11 cellular contexts compared by ENCODE assay signal in the genomic region with DNA sequence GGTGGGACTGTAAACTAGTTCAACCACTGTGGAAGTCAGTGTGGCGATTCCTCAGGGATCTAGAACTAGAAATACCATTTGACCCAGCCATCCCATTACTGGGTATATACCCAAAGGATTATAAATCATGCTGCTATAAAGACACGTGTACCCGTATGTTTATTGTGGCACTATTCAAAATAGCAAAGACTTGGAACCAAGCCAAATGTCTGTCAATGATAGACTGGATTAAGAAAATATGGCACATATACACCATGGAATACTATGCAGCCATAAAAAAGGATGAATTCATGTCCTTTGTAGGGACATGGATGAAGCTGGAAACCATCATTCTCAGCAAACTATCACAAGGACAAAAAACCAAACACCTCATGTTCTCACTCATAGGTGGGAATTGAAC. TPM values are rescaled to one million over a fixed set of nuclear protein-coding genes. Genes with fewer than 3 reads are reported as not detected.
"Had no signal": no experiment of that assay in that cellular context is flagged by ENCODE, and none has a peak within 500 bp of the region (broad histone marks: within the 10 kb centered on the region; RNA-seq: fewer than 3 reads in every experiment).

No MANE protein-coding gene starts in this region.

RNA-seq across cellular contexts. Expression of a gene that starts 11.9 kb away (rescaled TPM):
- total RNA-seq: OCI-LY7, PC-3, PC-9, Right ventricle myocardium inferior, Right ventricle myocardium superior, RPMI7951, SJSA1, SK-MEL-5, T-cell had no signal
- polyA plus RNA-seq: SK-N-SH had no signal

RNA-seq across cellular contexts. Expression of a gene that starts 37.1 kb away (rescaled TPM):
- total RNA-seq: OCI-LY7, PC-3, PC-9, Right ventricle myocardium inferior, RPMI7951, SJCRH30, SJSA1, SK-MEL-5 had no signal
- polyA plus RNA-seq: SK-N-SH had no signal
